Comparison of ENCODE assay signal across 29 cellular contexts in the genomic region with DNA sequence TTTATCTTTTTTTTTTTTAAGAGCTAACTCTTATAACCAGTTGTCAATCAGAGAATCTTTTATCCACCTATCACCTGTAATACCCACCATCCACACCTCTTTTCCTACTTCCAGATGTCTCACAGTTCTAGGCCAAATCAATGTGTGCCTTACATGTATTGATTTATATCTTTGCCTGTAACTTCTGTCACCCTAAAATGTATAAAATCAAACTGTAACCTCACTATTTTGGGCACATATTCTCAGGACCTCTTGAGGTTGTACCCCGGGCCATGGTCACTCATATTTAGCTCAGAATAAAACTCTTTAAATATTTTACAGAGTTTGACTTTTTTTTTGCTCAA.
"Had no signal": no experiment of that assay in that cellular context is flagged by ENCODE, and none has a peak within 500 bp of the region (broad histone marks: within the 10 kb centered on the region; RNA-seq: fewer than 3 reads in every experiment).

No MANE protein-coding gene starts in this region.

- H3K4me1 ChIP-seq: ascending aorta, breast epithelium had no signal

- FAIRE-seq: frontal cortex had no signal

- H3K4me3 Mint-ChIP-seq: activated CD4-positive, alpha-beta memory T cell treated with anti-CD3 and anti-CD28 coated beads, Interleukin-2, amount 10 ng/mL, durations not matched to agents 7 days and 5 days; activated CD4-positive, alpha-beta T cell treated with anti-CD3 and anti-CD28 coated beads, Interleukin-2, amount 10 ng/mL, durations not matched to agents 7 days and 5 days; activated naive CD4-positive, alpha-beta T cell treated with anti-CD3 and anti-CD28 coated beads, Interleukin-2, amount 10 ng/mL, durations not matched to agents 7 days and 5 days; activated naive CD8-positive, alpha-beta T cell treated with anti-CD3 and anti-CD28 coated beads, Interleukin-2, amount 10 ng/mL, durations not matched to agents 7 days and 5 days; activated T-cell treated with anti-CD3 and anti-CD28 coated beads, Interleukin-2, amount 50 U/mL, for 24 hours; activated T-cell treated with anti-CD3 and anti-CD28 coated beads, Interleukin-2, amount 50 U/mL, for 72 hours; brain; central memory CD8-positive, alpha-beta T cell; dendritic cell treated with granulocyte-macrophage colony-stimulating factor and Interleukin-4, amounts not matched to agents 40 ng/mL and 50 ng/mL, for 4 days; endodermal cell had no signal

- H3K4me3 ChIP-seq: ascending aorta, breast epithelium, cardiac muscle cell, coronary artery, dorsolateral prefrontal cortex had no signal

- H3K4me1 Mint-ChIP-seq: activated CD4-positive, alpha-beta memory T cell treated with anti-CD3 and anti-CD28 coated beads, Interleukin-2, amount 10 ng/mL, durations not matched to agents 7 days and 5 days; activated CD4-positive, alpha-beta T cell treated with anti-CD3 and anti-CD28 coated beads, Interleukin-2, amount 10 ng/mL, durations not matched to agents 7 days and 5 days; activated naive CD4-positive, alpha-beta T cell treated with anti-CD3 and anti-CD28 coated beads, Interleukin-2, amount 10 ng/mL, durations not matched to agents 7 days and 5 days; activated naive CD8-positive, alpha-beta T cell treated with anti-CD3 and anti-CD28 coated beads, Interleukin-2, amount 10 ng/mL, durations not matched to agents 7 days and 5 days; brain; central memory CD8-positive, alpha-beta T cell had no signal

- H3K27me3 ChIP-seq: ascending aorta, breast epithelium, dorsolateral prefrontal cortex had no signal

- ATAC-seq: activated naive CD4-positive, alpha-beta T cell treated with anti-CD3 and anti-CD28 coated beads, Interleukin-2, amount 50 U/mL, for 72 hours; activated T-cell treated with anti-CD3 and anti-CD28 coated beads, Interleukin-2, amount 50 U/mL, for 72 hours; esophagus mucosa had no signal

- H3K9me3 ChIP-seq: ascending aorta, breast epithelium had no signal

- H3K36me3 ChIP-seq: ascending aorta, breast epithelium, cardiac muscle cell had no signal

- H3K27me3 Mint-ChIP-seq: activated CD4-positive, alpha-beta memory T cell treated with anti-CD3 and anti-CD28 coated beads, Interleukin-2, amount 10 ng/mL, durations not matched to agents 7 days and 5 days; activated CD4-positive, alpha-beta T cell treated with anti-CD3 and anti-CD28 coated beads, Interleukin-2, amount 10 ng/mL, durations not matched to agents 7 days and 5 days; activated naive CD4-positive, alpha-beta T cell treated with anti-CD3 and anti-CD28 coated beads, Interleukin-2, amount 10 ng/mL, durations not matched to agents 7 days and 5 days; activated naive CD8-positive, alpha-beta T cell treated with anti-CD3 and anti-CD28 coated beads, Interleukin-2, amount 10 ng/mL, durations not matched to agents 7 days and 5 days; activated T-cell treated with anti-CD3 and anti-CD28 coated beads, Interleukin-2, amount 50 U/mL, for 24 hours; central memory CD8-positive, alpha-beta T cell; dendritic cell treated with granulocyte-macrophage colony-stimulating factor and Interleukin-4, amounts not matched to agents 40 ng/mL and 50 ng/mL, for 4 days had no signal

- DNase-seq: activated CD4-positive, alpha-beta memory T cell treated with anti-CD3 and anti-CD28 coated beads, Interleukin-2, amount 10 ng/mL, durations not matched to agents 7 days and 5 days; activated CD4-positive, alpha-beta T cell treated with anti-CD3 and anti-CD28 coated beads for 1 hour; activated CD4-positive, alpha-beta T cell treated with anti-CD3 and anti-CD28 coated beads for 4 hours; activated CD4-positive, alpha-beta T cell treated with anti-CD3 and anti-CD28 coated beads, Interleukin-2, amount 10 ng/mL, durations not matched to agents 7 days and 5 days; activated CD4-positive, alpha-beta T cell treated with anti-CD3 and anti-CD28 coated beads, Interleukin-2, amount 50 U/mL, for 4 hours; activated CD8-positive, alpha-beta memory T cell treated with anti-CD3 and anti-CD28 coated beads, Interleukin-2, amount 50 U/mL, for 48 hours; activated gamma-delta T cell; activated naive CD4-positive, alpha-beta T cell; activated naive CD4-positive, alpha-beta T cell treated with anti-CD3 and anti-CD28 coated beads, Interleukin-2, amount 10 ng/mL, durations not matched to agents 7 days and 5 days; activated naive CD8-positive, alpha-beta T cell treated with anti-CD3 and anti-CD28 coated beads, Interleukin-2, amount 10 ng/mL, durations not matched to agents 7 days and 5 days; activated T-cell treated with anti-CD3 and anti-CD28 coated beads for 4 hours; activated T-cell treated with anti-CD3 and anti-CD28 coated beads, Interleukin-2, amount 50 U/mL, for 24 hours; activated T-cell treated with anti-CD3 and anti-CD28 coated beads, Interleukin-2, amount 50 U/mL, for 72 hours; dorsolateral prefrontal cortex; effector memory CD4-positive, alpha-beta T cell; foreskin fibroblast; head of caudate nucleus; T-helper 2 cell had no signal

- H3K27ac ChIP-seq: ascending aorta, breast epithelium, cardiac muscle cell, coronary artery, dorsolateral prefrontal cortex had no signal

- H3K9me3 Mint-ChIP-seq: activated CD4-positive, alpha-beta T cell treated with anti-CD3 and anti-CD28 coated beads, Interleukin-2, amount 10 ng/mL, durations not matched to agents 7 days and 5 days; activated T-cell treated with anti-CD3 and anti-CD28 coated beads, Interleukin-2, amount 50 U/mL, for 24 hours; brain had no signal

- H3K36me3 Mint-ChIP-seq: activated naive CD4-positive, alpha-beta T cell treated with anti-CD3 and anti-CD28 coated beads, Interleukin-2, amount 10 ng/mL, durations not matched to agents 7 days and 5 days; activated naive CD4-positive, alpha-beta T cell treated with anti-CD3 and anti-CD28 coated beads, Interleukin-2, amount 50 U/mL, for 72 hours; activated naive CD8-positive, alpha-beta T cell treated with anti-CD3 and anti-CD28 coated beads, Interleukin-2, amount 10 ng/mL, durations not matched to agents 7 days and 5 days; brain had no signal

- H3K27ac Mint-ChIP-seq: activated CD4-positive, alpha-beta memory T cell treated with anti-CD3 and anti-CD28 coated beads, Interleukin-2, amount 10 ng/mL, durations not matched to agents 7 days and 5 days; activated CD4-positive, alpha-beta T cell treated with anti-CD3 and anti-CD28 coated beads, Interleukin-2, amount 10 ng/mL, durations not matched to agents 7 days and 5 days; activated naive CD4-positive, alpha-beta T cell treated with anti-CD3 and anti-CD28 coated beads, Interleukin-2, amount 10 ng/mL, durations not matched to agents 7 days and 5 days; activated naive CD4-positive, alpha-beta T cell treated with anti-CD3 and anti-CD28 coated beads, Interleukin-2, amount 50 U/mL, for 72 hours; activated naive CD8-positive, alpha-beta T cell treated with anti-CD3 and anti-CD28 coated beads, Interleukin-2, amount 10 ng/mL, durations not matched to agents 7 days and 5 days; activated T-cell treated with anti-CD3 and anti-CD28 coated beads, Interleukin-2, amount 50 U/mL, for 24 hours; activated T-cell treated with anti-CD3 and anti-CD28 coated beads, Interleukin-2, amount 50 U/mL, for 72 hours; brain; dendritic cell treated with granulocyte-macrophage colony-stimulating factor and Interleukin-4, amounts not matched to agents 40 ng/mL and 50 ng/mL, for 4 days; endodermal cell had no signal
